Comparison of ENCODE assay signal across 41 cellular contexts in the genomic region with DNA sequence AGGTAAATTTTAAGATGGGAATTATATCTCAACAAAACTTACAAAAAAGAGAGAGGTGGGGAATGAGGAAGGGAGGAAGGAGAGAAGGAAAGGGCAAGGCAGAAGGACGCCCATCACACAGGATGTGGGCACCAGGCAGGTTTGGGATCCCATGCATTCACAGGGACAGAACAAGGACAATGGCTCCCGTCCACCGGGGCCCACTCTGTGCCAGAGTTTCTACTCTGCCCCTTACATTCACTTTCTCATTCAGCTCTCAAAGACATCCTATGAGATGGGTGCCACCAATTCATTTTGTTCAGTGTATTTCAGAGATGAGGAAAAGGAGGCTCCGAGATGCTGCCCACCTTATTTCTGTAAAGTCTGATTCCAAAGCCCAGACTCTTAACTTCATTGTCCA. TPM values are rescaled to one million over a fixed set of nuclear protein-coding genes. Genes with fewer than 3 reads are reported as not detected.
"Had no signal": no experiment of that assay in that cellular context is flagged by ENCODE, and none has a peak within 500 bp of the region (broad histone marks: within the 10 kb centered on the region; RNA-seq: fewer than 3 reads in every experiment).

No MANE protein-coding gene starts in this region.

- DNase-seq: activated CD4-positive, alpha-beta memory T cell treated with anti-CD3 and anti-CD28 coated beads for 36 hours; activated CD4-positive, alpha-beta T cell treated with anti-CD3 and anti-CD28 coated beads for 36 hours; activated CD4-positive, alpha-beta T cell treated with anti-CD3 and anti-CD28 coated beads, Interleukin-2, amount 10 ng/mL, durations not matched to agents 24 days and 14 days; activated CD4-positive, CD25-positive, alpha-beta regulatory T cell; activated CD4-positive, CD25-positive, alpha-beta regulatory T cell treated with anti-CD3 and anti-CD28 coated beads, Interleukin-2, amount 50 U/mL, for 72 hours; activated CD8-positive, alpha-beta memory T cell treated with anti-CD3 and anti-CD28 coated beads, Interleukin-2, amount 10 ng/mL, durations not matched to agents 7 days and 5 days; activated CD8-positive, alpha-beta memory T cell treated with anti-CD3 and anti-CD28 coated beads, Interleukin-2, amount 50 U/mL, for 4 hours; activated CD8-positive, alpha-beta T cell treated with anti-CD3 and anti-CD28 coated beads, Interleukin-2, amount 10 ng/mL, durations not matched to agents 7 days and 5 days; activated effector memory CD4-positive, alpha-beta T cell treated with anti-CD3 and anti-CD28 coated beads, Interleukin-2, amount 50 U/mL, for 16 hours; activated naive CD4-positive, alpha-beta T cell treated with anti-CD3 and anti-CD28 coated beads for 36 hours; activated naive CD8-positive, alpha-beta T cell treated with anti-CD3 and anti-CD28 coated beads for 36 hours; activated naive CD8-positive, alpha-beta T cell treated with anti-CD3 and anti-CD28 coated beads, Interleukin-2, amount 50 U/mL, for 24 hours; activated T-cell treated with anti-CD3 and anti-CD28 coated beads, Interleukin-2, amount 50 U/mL, for 1 hour; activated T-cell treated with anti-CD3 and anti-CD28 coated beads, Interleukin-2, amount 50 U/mL, for 48 hours; adrenal gland; amygdala; central memory CD4-positive, alpha-beta T cell; cerebellar nuclear complex; colonic mucosa; effector memory CD4-positive, alpha-beta T cell; endodermal cell; foreskin keratinocyte; gastrocnemius medialis; heart right ventricle; T-helper 1 cell; T-helper 17 cell; T1000; WERI-Rb-1 had no signal

- H3K4me3 Mint-ChIP-seq: activated CD4-positive, alpha-beta memory T cell treated with anti-CD3 and anti-CD28 coated beads for 36 hours; activated CD4-positive, alpha-beta T cell treated with anti-CD3 and anti-CD28 coated beads for 36 hours; activated CD4-positive, alpha-beta T cell treated with anti-CD3 and anti-CD28 coated beads, Interleukin-2, amount 10 ng/mL, durations not matched to agents 24 days and 14 days; activated CD8-positive, alpha-beta memory T cell treated with anti-CD3 and anti-CD28 coated beads, Interleukin-2, amount 10 ng/mL, durations not matched to agents 7 days and 5 days; activated CD8-positive, alpha-beta T cell treated with anti-CD3 and anti-CD28 coated beads, Interleukin-2, amount 10 ng/mL, durations not matched to agents 7 days and 5 days; activated naive CD4-positive, alpha-beta T cell treated with anti-CD3 and anti-CD28 coated beads for 36 hours; activated naive CD4-positive, alpha-beta T cell treated with anti-CD3 and anti-CD28 coated beads, Interleukin-2, amount 50 U/mL, for 24 hours; activated naive CD8-positive, alpha-beta T cell treated with anti-CD3 and anti-CD28 coated beads for 36 hours; activated naive CD8-positive, alpha-beta T cell treated with anti-CD3 and anti-CD28 coated beads, Interleukin-2, amount 50 U/mL, for 24 hours; activated T-helper 1 cell treated with anti-CD3 and anti-CD28 coated beads, Interleukin-12 subunit alpha, Interleukin-12 subunit beta, Interleukin-2, Interleukin-4 antibody, amounts not matched to agents 30 ng/mL and 10 ng/mL and 1 ng/mL, durations not matched to agents 14 hours and 24 hours and 36 hours; brain; endodermal cell; T-helper 17 cell; T-helper 2 cell treated with Interferon-gamma antibody and Interleukin-4, amounts not matched to agents 5 μg/mL and 100 μg/mL, for 36 hours had no signal

- H3K36me3 Mint-ChIP-seq: activated CD4-positive, alpha-beta memory T cell treated with anti-CD3 and anti-CD28 coated beads for 36 hours; activated CD8-positive, alpha-beta memory T cell treated with anti-CD3 and anti-CD28 coated beads, Interleukin-2, amount 10 ng/mL, durations not matched to agents 7 days and 5 days; activated naive CD4-positive, alpha-beta T cell treated with anti-CD3 and anti-CD28 coated beads, Interleukin-2, amount 50 U/mL, for 24 hours; activated naive CD8-positive, alpha-beta T cell treated with anti-CD3 and anti-CD28 coated beads for 36 hours; brain had no signal

- H3K9me3 ChIP-seq: adrenal gland, ascending aorta, breast epithelium, colonic mucosa, gastrocnemius medialis, heart right ventricle had no signal

- H3K27me3 ChIP-seq: adrenal gland, ascending aorta, breast epithelium, cardiac muscle cell, colonic mucosa, gastrocnemius medialis, heart right ventricle had no signal

- H3K27me3 Mint-ChIP-seq: activated naive CD8-positive, alpha-beta T cell treated with anti-CD3 and anti-CD28 coated beads, Interleukin-2, amount 50 U/mL, for 24 hours; brain had no signal

- H3K36me3 ChIP-seq: adrenal gland, ascending aorta, breast epithelium, cardiac muscle cell, colonic mucosa, gastrocnemius medialis, heart right ventricle, WERI-Rb-1 had no signal

- H3K27ac ChIP-seq: adrenal gland, ascending aorta, breast epithelium, cardiac muscle cell, colonic mucosa, foreskin keratinocyte, gastrocnemius medialis, heart right ventricle, WERI-Rb-1 had no signal

- H3K4me3 ChIP-seq: adrenal gland, ascending aorta, breast epithelium, cardiac muscle cell, colonic mucosa, gastrocnemius medialis, heart right ventricle had no signal

- H3K4me1 ChIP-seq: breast epithelium, colonic mucosa, foreskin keratinocyte, gastrocnemius medialis had no signal

- H3K27ac Mint-ChIP-seq: activated CD4-positive, alpha-beta memory T cell treated with anti-CD3 and anti-CD28 coated beads for 36 hours; activated CD4-positive, alpha-beta T cell treated with anti-CD3 and anti-CD28 coated beads for 36 hours; activated CD4-positive, alpha-beta T cell treated with anti-CD3 and anti-CD28 coated beads, Interleukin-2, amount 10 ng/mL, durations not matched to agents 24 days and 14 days; activated CD8-positive, alpha-beta memory T cell treated with anti-CD3 and anti-CD28 coated beads, Interleukin-2, amount 10 ng/mL, durations not matched to agents 7 days and 5 days; activated CD8-positive, alpha-beta T cell treated with anti-CD3 and anti-CD28 coated beads, Interleukin-2, amount 10 ng/mL, durations not matched to agents 7 days and 5 days; activated naive CD4-positive, alpha-beta T cell treated with anti-CD3 and anti-CD28 coated beads for 36 hours; activated naive CD4-positive, alpha-beta T cell treated with anti-CD3 and anti-CD28 coated beads, Interleukin-2, amount 50 U/mL, for 24 hours; activated naive CD8-positive, alpha-beta T cell treated with anti-CD3 and anti-CD28 coated beads for 36 hours; activated naive CD8-positive, alpha-beta T cell treated with anti-CD3 and anti-CD28 coated beads, Interleukin-2, amount 50 U/mL, for 24 hours; activated T-helper 1 cell treated with anti-CD3 and anti-CD28 coated beads, Interleukin-12 subunit alpha, Interleukin-12 subunit beta, Interleukin-2, Interleukin-4 antibody, amounts not matched to agents 30 ng/mL and 10 ng/mL and 1 ng/mL, durations not matched to agents 14 hours and 24 hours and 36 hours; activated T-helper 2 cell treated with anti-CD3 and anti-CD28 coated beads, Interferon-gamma antibody, Interleukin-2, Interleukin-4, amounts not matched to agents 10 μg/mL and 5 μg/mL and 100 μg/mL, durations not matched to agents 14 hours and 24 hours and 36 hours; brain; endodermal cell; T-helper 17 cell; T-helper 2 cell treated with Interferon-gamma antibody and Interleukin-4, amounts not matched to agents 5 μg/mL and 100 μg/mL, for 36 hours had no signal

- H3K9me3 Mint-ChIP-seq: activated CD4-positive, alpha-beta memory T cell treated with anti-CD3 and anti-CD28 coated beads for 36 hours; activated CD4-positive, alpha-beta T cell treated with anti-CD3 and anti-CD28 coated beads, Interleukin-2, amount 10 ng/mL, durations not matched to agents 24 days and 14 days; activated naive CD4-positive, alpha-beta T cell treated with anti-CD3 and anti-CD28 coated beads for 36 hours; activated naive CD4-positive, alpha-beta T cell treated with anti-CD3 and anti-CD28 coated beads, Interleukin-2, amount 50 U/mL, for 24 hours; activated naive CD8-positive, alpha-beta T cell treated with anti-CD3 and anti-CD28 coated beads for 36 hours; activated naive CD8-positive, alpha-beta T cell treated with anti-CD3 and anti-CD28 coated beads, Interleukin-2, amount 50 U/mL, for 24 hours; activated T-helper 1 cell treated with anti-CD3 and anti-CD28 coated beads, Interleukin-12 subunit alpha, Interleukin-12 subunit beta, Interleukin-2, Interleukin-4 antibody, amounts not matched to agents 30 ng/mL and 10 ng/mL and 1 ng/mL, durations not matched to agents 14 hours and 24 hours and 36 hours; activated T-helper 2 cell treated with anti-CD3 and anti-CD28 coated beads, Interferon-gamma antibody, Interleukin-2, Interleukin-4, amounts not matched to agents 10 μg/mL and 5 μg/mL and 100 μg/mL, durations not matched to agents 14 hours and 24 hours and 36 hours; brain; endodermal cell; T-helper 2 cell treated with Interferon-gamma antibody and Interleukin-4, amounts not matched to agents 5 μg/mL and 100 μg/mL, for 36 hours had no signal

- ATAC-seq: activated CD4-positive, alpha-beta T cell treated with anti-CD3 and anti-CD28 coated beads for 36 hours; activated CD8-positive, alpha-beta memory T cell treated with anti-CD3 and anti-CD28 coated beads, Interleukin-2, amount 10 ng/mL, durations not matched to agents 7 days and 5 days; activated CD8-positive, alpha-beta T cell treated with anti-CD3 and anti-CD28 coated beads, Interleukin-2, amount 10 ng/mL, durations not matched to agents 7 days and 5 days; activated naive CD8-positive, alpha-beta T cell treated with anti-CD3 and anti-CD28 coated beads, Interleukin-2, amount 50 U/mL, for 24 hours; esophagus mucosa; foreskin keratinocyte; gastrocnemius medialis; heart right ventricle; T-helper 17 cell had no signal

- H3K4me1 Mint-ChIP-seq: activated CD4-positive, alpha-beta T cell treated with anti-CD3 and anti-CD28 coated beads for 36 hours; activated CD4-positive, alpha-beta T cell treated with anti-CD3 and anti-CD28 coated beads, Interleukin-2, amount 10 ng/mL, durations not matched to agents 24 days and 14 days; activated CD8-positive, alpha-beta memory T cell treated with anti-CD3 and anti-CD28 coated beads, Interleukin-2, amount 10 ng/mL, durations not matched to agents 7 days and 5 days; activated naive CD4-positive, alpha-beta T cell treated with anti-CD3 and anti-CD28 coated beads, Interleukin-2, amount 50 U/mL, for 24 hours; activated naive CD8-positive, alpha-beta T cell treated with anti-CD3 and anti-CD28 coated beads for 36 hours had no signal

RNA-seq across cellular contexts. Expression of a gene that starts 7.4 kb away (rescaled TPM):
- total RNA-seq: activated CD4-positive, alpha-beta memory T cell treated with anti-CD3 and anti-CD28 coated beads for 36 hours; activated CD4-positive, alpha-beta T cell treated with anti-CD3 and anti-CD28 coated beads for 36 hours; activated CD4-positive, alpha-beta T cell treated with anti-CD3 and anti-CD28 coated beads, Interleukin-2, amount 10 ng/mL, durations not matched to agents 24 days and 14 days; activated CD8-positive, alpha-beta memory T cell treated with anti-CD3 and anti-CD28 coated beads for 36 hours; activated CD8-positive, alpha-beta memory T cell treated with anti-CD3 and anti-CD28 coated beads, Interleukin-2, amount 10 ng/mL, durations not matched to agents 7 days and 5 days; activated CD8-positive, alpha-beta T cell treated with anti-CD3 and anti-CD28 coated beads, Interleukin-2, amount 10 ng/mL, durations not matched to agents 7 days and 5 days; activated naive CD4-positive, alpha-beta T cell treated with anti-CD3 and anti-CD28 coated beads for 36 hours; activated naive CD8-positive, alpha-beta T cell treated with anti-CD3 and anti-CD28 coated beads for 36 hours; activated T-helper 1 cell treated with anti-CD3 and anti-CD28 coated beads, Interleukin-12 subunit alpha, Interleukin-12 subunit beta, Interleukin-2, Interleukin-4 antibody, amounts not matched to agents 30 ng/mL and 10 ng/mL and 1 ng/mL, durations not matched to agents 14 hours and 24 hours and 36 hours; activated T-helper 2 cell treated with anti-CD3 and anti-CD28 coated beads, Interferon-gamma antibody, Interleukin-2, Interleukin-4, amounts not matched to agents 10 μg/mL and 5 μg/mL and 100 μg/mL, durations not matched to agents 14 hours and 24 hours and 36 hours; adrenal gland; ascending aorta; breast epithelium; cardiac muscle cell; colonic mucosa; dermis microvascular lymphatic vessel endothelial cell; epithelial cell of proximal tubule; esophagus mucosa; foreskin keratinocyte; gastrocnemius medialis; glomerular endothelial cell; heart right ventricle; T-helper 17 cell had no signal

RNA-seq across cellular contexts. Expression of a gene that starts 23.5 kb away (rescaled TPM):
- total RNA-seq: activated CD4-positive, alpha-beta memory T cell treated with anti-CD3 and anti-CD28 coated beads for 36 hours; activated CD4-positive, alpha-beta T cell treated with anti-CD3 and anti-CD28 coated beads for 36 hours; activated CD4-positive, alpha-beta T cell treated with anti-CD3 and anti-CD28 coated beads, Interleukin-2, amount 10 ng/mL, durations not matched to agents 24 days and 14 days; activated CD8-positive, alpha-beta memory T cell treated with anti-CD3 and anti-CD28 coated beads for 36 hours; activated CD8-positive, alpha-beta memory T cell treated with anti-CD3 and anti-CD28 coated beads, Interleukin-2, amount 10 ng/mL, durations not matched to agents 7 days and 5 days; activated CD8-positive, alpha-beta T cell treated with anti-CD3 and anti-CD28 coated beads, Interleukin-2, amount 10 ng/mL, durations not matched to agents 7 days and 5 days; activated naive CD4-positive, alpha-beta T cell treated with anti-CD3 and anti-CD28 coated beads for 36 hours; activated naive CD8-positive, alpha-beta T cell treated with anti-CD3 and anti-CD28 coated beads for 36 hours; activated T-helper 1 cell treated with anti-CD3 and anti-CD28 coated beads, Interleukin-12 subunit alpha, Interleukin-12 subunit beta, Interleukin-2, Interleukin-4 antibody, amounts not matched to agents 30 ng/mL and 10 ng/mL and 1 ng/mL, durations not matched to agents 14 hours and 24 hours and 36 hours; activated T-helper 2 cell treated with anti-CD3 and anti-CD28 coated beads, Interferon-gamma antibody, Interleukin-2, Interleukin-4, amounts not matched to agents 10 μg/mL and 5 μg/mL and 100 μg/mL, durations not matched to agents 14 hours and 24 hours and 36 hours; adrenal gland; ascending aorta; breast epithelium; cardiac muscle cell; colonic mucosa; dermis microvascular lymphatic vessel endothelial cell; endodermal cell; epithelial cell of proximal tubule; foreskin keratinocyte; gastrocnemius medialis; glomerular endothelial cell; T-helper 17 cell had no signal
